ENCODE assay signal across 12 cellular contexts in the genomic region with DNA sequence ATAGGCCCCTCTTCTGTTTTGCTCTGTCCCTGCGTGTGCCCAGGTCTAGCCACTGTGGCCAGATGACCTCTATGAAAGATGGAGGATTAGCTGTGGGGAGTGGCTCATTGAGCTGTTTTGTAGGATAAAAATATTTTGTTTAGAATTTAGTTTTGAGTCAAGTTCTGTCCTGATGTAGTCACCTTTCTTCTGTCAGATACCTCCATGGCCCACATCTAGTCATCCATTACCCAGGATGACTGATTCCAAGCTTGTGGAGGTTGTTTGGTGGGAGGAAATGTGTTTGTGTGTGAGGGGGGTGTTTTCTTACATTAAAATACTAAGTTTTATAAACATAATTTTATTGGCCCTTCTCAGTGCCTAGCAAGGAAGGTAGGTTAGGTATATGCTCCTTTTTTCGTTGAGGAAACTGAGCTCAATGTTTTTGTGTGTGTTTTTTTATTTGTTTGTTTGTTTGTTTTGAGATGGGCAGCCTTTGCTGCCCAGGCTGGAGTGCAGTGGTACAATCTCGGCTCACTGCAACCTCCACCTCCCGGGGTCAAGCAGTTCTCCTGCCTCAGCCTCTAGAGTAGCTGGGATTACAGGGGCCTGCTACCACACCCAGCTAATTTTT.
"Had no signal": no experiment of that assay in that cellular context is flagged by ENCODE, and none has a peak within 500 bp of the region (broad histone marks: within the 10 kb centered on the region; RNA-seq: fewer than 3 reads in every experiment).

No MANE protein-coding gene starts in this region.

- H3K27ac Mint-ChIP-seq: activated naive CD8-positive, alpha-beta T cell; T-helper 2 cell treated with Interferon-gamma antibody and Interleukin-4, amounts not matched to agents 5 μg/mL and 100 μg/mL, for 36 hours had no signal

- H3K27ac ChIP-seq: brain microvascular endothelial cell, lower lobe of right lung, sigmoid colon, stomach, tibial artery had no signal

- H3K27me3 Mint-ChIP-seq: activated naive CD8-positive, alpha-beta T cell; effector memory CD8-positive, alpha-beta T cell had no signal

- H3K9me3 ChIP-seq: lower lobe of right lung, sigmoid colon, stomach, tibial artery had no signal

- DNase-seq: activated CD4-positive, alpha-beta T cell treated with anti-CD3 and anti-CD28 coated beads, Interleukin-2, amount 50 U/mL, for 4 hours; activated CD4-positive, CD25-positive, alpha-beta regulatory T cell; brain microvascular endothelial cell; effector memory CD8-positive, alpha-beta T cell; left colon; lower lobe of right lung; sigmoid colon; stimulated activated CD4-positive, alpha-beta T cell treated with anti-CD3 and anti-CD28 coated beads, Interleukin-1b, Interleukin-23, amount 100 ng/mL, for 48 hours; stomach; tibial artery had no signal

- H3K4me1 ChIP-seq: lower lobe of right lung, sigmoid colon, stomach had no signal

- H3K27me3 ChIP-seq: brain microvascular endothelial cell, sigmoid colon, stomach, tibial artery had no signal

- H3K4me3 ChIP-seq: lower lobe of right lung, sigmoid colon, stomach, tibial artery had no signal

- H3K4me3 Mint-ChIP-seq: activated naive CD8-positive, alpha-beta T cell; effector memory CD8-positive, alpha-beta T cell; T-helper 2 cell treated with Interferon-gamma antibody and Interleukin-4, amounts not matched to agents 5 μg/mL and 100 μg/mL, for 36 hours had no signal

- H3K9me3 Mint-ChIP-seq: effector memory CD8-positive, alpha-beta T cell; T-helper 2 cell treated with Interferon-gamma antibody and Interleukin-4, amounts not matched to agents 5 μg/mL and 100 μg/mL, for 36 hours had no signal

- ATAC-seq: effector memory CD8-positive, alpha-beta T cell; left colon; lower lobe of right lung had no signal
